Comparison of ENCODE assay signal across 1 cellular context in the genomic region with DNA sequence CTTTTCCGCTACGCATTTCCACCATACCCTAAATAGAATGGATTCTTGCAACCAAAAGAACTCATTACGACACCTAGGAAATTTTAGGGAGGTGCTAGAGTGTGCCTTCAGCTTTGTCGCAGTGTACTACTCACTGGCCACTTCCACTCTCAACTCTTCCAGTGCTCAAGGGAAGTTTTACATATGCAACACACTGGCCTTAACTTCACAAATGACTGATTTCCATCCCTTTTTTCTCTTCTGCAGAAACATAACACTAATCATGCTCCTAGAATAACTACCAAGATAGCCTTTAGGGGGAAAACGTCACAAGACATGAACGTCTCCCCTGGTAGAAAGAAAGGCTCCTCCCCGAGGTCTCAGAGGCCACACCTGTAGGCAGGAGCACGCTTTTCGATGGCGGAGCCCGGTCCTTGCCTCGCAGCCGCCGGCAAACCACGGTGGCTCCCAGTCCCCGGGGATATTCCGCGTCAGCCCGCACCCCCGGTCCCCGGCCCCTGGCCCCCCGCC.
TF ChIP-seq lines count a peak whose summit lies in the region.

No MANE protein-coding gene starts in this region.

TF ChIP-seq in GM12878, 131 proteins besides CTCF, POLR2A, EP300 and RAD21 (continued from another document):
- TF ChIP-seq, protein P1, sequence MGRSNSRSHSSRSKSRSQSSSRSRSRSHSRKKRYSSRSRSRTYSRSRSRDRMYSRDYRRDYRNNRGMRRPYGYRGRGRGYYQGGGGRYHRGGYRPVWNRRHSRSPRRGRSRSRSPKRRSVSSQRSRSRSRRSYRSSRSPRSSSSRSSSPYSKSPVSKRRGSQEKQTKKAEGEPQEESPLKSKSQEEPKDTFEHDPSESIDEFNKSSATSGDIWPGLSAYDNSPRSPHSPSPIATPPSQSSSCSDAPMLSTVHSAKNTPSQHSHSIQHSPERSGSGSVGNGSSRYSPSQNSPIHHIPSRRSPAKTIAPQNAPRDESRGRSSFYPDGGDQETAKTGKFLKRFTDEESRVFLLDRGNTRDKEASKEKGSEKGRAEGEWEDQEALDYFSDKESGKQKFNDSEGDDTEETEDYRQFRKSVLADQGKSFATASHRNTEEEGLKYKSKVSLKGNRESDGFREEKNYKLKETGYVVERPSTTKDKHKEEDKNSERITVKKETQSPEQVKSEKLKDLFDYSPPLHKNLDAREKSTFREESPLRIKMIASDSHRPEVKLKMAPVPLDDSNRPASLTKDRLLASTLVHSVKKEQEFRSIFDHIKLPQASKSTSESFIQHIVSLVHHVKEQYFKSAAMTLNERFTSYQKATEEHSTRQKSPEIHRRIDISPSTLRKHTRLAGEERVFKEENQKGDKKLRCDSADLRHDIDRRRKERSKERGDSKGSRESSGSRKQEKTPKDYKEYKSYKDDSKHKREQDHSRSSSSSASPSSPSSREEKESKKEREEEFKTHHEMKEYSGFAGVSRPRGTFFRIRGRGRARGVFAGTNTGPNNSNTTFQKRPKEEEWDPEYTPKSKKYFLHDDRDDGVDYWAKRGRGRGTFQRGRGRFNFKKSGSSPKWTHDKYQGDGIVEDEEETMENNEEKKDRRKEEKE (IDR thresholded peaks at IDR 0.05) = 0 out of 2 replicates have a peak, but pooled peaks have one; percentile 11
- TF ChIP-seq ZBTB11 (CRISPR knock-in tag; IDR thresholded peaks at IDR 0.05) = no peak
- no peak for TF ChIP-seq SREBF1 (IDR thresholded peaks at IDR 0.05; ENCODE audit: low read length)
- no peak for TF ChIP-seq NR2C1 (IDR thresholded peaks at IDR 0.05)
- TF ChIP-seq, protein P2, sequence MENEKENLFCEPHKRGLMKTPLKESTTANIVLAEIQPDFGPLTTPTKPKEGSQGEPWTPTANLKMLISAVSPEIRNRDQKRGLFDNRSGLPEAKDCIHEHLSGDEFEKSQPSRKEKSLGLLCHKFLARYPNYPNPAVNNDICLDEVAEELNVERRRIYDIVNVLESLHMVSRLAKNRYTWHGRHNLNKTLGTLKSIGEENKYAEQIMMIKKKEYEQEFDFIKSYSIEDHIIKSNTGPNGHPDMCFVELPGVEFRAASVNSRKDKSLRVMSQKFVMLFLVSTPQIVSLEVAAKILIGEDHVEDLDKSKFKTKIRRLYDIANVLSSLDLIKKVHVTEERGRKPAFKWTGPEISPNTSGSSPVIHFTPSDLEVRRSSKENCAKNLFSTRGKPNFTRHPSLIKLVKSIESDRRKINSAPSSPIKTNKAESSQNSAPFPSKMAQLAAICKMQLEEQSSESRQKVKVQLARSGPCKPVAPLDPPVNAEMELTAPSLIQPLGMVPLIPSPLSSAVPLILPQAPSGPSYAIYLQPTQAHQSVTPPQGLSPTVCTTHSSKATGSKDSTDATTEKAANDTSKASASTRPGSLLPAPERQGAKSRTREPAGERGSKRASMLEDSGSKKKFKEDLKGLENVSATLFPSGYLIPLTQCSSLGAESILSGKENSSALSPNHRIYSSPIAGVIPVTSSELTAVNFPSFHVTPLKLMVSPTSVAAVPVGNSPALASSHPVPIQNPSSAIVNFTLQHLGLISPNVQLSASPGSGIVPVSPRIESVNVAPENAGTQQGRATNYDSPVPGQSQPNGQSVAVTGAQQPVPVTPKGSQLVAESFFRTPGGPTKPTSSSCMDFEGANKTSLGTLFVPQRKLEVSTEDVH (IDR thresholded peaks at IDR 0.05; ENCODE audit: low read depth, partially characterized antibody) = no peak
- TF ChIP-seq RB1 (IDR thresholded peaks at IDR 0.05; ENCODE audit: borderline replicate concordance) = no peak
- TF ChIP-seq ATF3 (IDR thresholded peaks at IDR 0.05; ENCODE audit: borderline replicate concordance, extremely low read depth, low read depth, low read length) = no peak
- TF ChIP-seq, protein P3, sequence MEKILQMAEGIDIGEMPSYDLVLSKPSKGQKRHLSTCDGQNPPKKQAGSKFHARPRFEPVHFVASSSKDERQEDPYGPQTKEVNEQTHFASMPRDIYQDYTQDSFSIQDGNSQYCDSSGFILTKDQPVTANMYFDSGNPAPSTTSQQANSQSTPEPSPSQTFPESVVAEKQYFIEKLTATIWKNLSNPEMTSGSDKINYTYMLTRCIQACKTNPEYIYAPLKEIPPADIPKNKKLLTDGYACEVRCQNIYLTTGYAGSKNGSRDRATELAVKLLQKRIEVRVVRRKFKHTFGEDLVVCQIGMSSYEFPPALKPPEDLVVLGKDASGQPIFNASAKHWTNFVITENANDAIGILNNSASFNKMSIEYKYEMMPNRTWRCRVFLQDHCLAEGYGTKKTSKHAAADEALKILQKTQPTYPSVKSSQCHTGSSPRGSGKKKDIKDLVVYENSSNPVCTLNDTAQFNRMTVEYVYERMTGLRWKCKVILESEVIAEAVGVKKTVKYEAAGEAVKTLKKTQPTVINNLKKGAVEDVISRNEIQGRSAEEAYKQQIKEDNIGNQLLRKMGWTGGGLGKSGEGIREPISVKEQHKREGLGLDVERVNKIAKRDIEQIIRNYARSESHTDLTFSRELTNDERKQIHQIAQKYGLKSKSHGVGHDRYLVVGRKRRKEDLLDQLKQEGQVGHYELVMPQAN (conservative IDR thresholded peaks at IDR 0.05) = peak; percentile 50; the same call in 1 of the 2 replicates
- TF ChIP-seq FOXK2 (IDR thresholded peaks at IDR 0.05) = peak; percentile 63
- TF ChIP-seq MXI1 (IDR thresholded peaks at IDR 0.05; ENCODE audit: low read depth, low read length) = peak; percentile 76; the same call in 1 of the 2 replicates
- TF ChIP-seq IKZF2 (IDR thresholded peaks at IDR 0.05) = 0 out of 4 replicates have a peak, but pooled peaks of 1 of the 2 experiments have one; percentile 17
TF ChIP-seq in GM12878: peak in this region for 8.
